ENCODE assay signal across 1 cellular context in genomic region chr6:17224501-17224900, GRCh38. TPM values are rescaled to one million over a fixed set of nuclear protein-coding genes. Genes with fewer than 3 reads are reported as not detected.
"Had no signal": no experiment of that assay in that cellular context is flagged by ENCODE, and none has a peak within 500 bp of the region (broad histone marks: within the 10 kb centered on the region; RNA-seq: fewer than 3 reads in every experiment).

No MANE protein-coding gene starts in this region.

RNA-seq across cellular contexts. Expression of gene RBM24, which starts 56.7 kb away (rescaled TPM):
- total RNA-seq: MCF 10A had no signal
